8 cellular contexts compared by ENCODE assay signal in the genomic region with DNA sequence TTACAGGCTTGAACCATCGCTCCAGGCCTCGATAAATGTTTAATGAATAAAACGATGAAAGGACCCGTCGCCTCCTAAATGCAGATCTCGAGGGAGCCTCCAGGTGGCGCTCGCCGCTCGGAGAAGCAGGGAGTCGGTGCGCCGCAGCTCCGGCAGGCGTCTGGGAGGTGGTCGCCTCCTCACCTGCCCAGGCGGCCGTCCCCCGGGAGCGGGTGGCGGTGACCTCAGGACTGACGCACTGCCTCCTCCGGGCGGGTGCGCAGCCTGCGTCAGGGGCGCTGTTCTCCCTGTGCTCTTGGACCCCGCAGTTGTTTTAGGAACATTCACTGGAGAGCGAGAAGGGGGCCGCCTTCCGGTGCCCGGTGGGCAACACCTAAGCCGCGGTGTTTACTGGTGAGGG. TPM values are rescaled to one million over a fixed set of nuclear protein-coding genes. Genes with fewer than 3 reads are reported as not detected.
DNase-seq lines count a peak whose midpoint lies in the region; ATAC-seq and TF ChIP-seq lines count a peak whose summit lies in the region.

No MANE protein-coding gene starts in this region.

- H3K27ac Mint-ChIP-seq in activated CD4-positive, alpha-beta memory T cell treated with anti-CD3 and anti-CD28 coated beads for 36 hours, result no peak overlapping the region

- H3K36me3 ChIP-seq in BE2C (no peaks in the 10 kb centered on the region), duodenal mucosa (ENCODE audit: control insufficient read depth in 1 of 2, insufficient read depth in 2 of 2, low read length in 2 of 2) (no peaks in the 10 kb centered on the region), right lobe of liver (no peaks in the 10 kb centered on the region)

- no peaks in the 10 kb centered on the region for H3K36me3 Mint-ChIP-seq in activated CD4-positive, alpha-beta memory T cell treated with anti-CD3 and anti-CD28 coated beads for 36 hours

- no peaks in the 10 kb centered on the region for H3K4me1 Mint-ChIP-seq in activated CD4-positive, alpha-beta memory T cell treated with anti-CD3 and anti-CD28 coated beads for 36 hours (ENCODE audit: low read depth)

- H3K4me3 ChIP-seq in BE2C (ENCODE audit: low read depth, low read length), result peak overlapping the region; percentile 14; the same call in 1 of the 2 replicates
- H3K4me3 ChIP-seq in duodenal mucosa (ENCODE audit: low read depth in 1 of 2, low read length in 2 of 2), result peak overlapping the region; percentile 38 to 45
- no peak overlapping the region for H3K4me3 ChIP-seq in right lobe of liver

- POLR2A ChIA-PET in activated CD4-positive, alpha-beta memory T cell treated with anti-CD3 and anti-CD28 coated beads for 36 hours (lab: Charles Lee), result interaction anchor here (0.9 kb wide), 1 partner anchor 90 kb away, joined by 3 read pairs; no protein-coding TSS in a partner anchor

- no peak overlapping the region for H3K4me3 Mint-ChIP-seq in activated CD4-positive, alpha-beta memory T cell treated with anti-CD3 and anti-CD28 coated beads for 36 hours

- DNase-seq in BE2C (peak; percentile 69), NCI-H2171 treated with DMSO at 0.1 percent for 48 hours (lab: John Stamatoyannopoulos, UW) (peak; percentile 70), right lobe of liver (peak; percentile 66 to 72 (median 70))
- DNase-seq in activated CD4-positive, alpha-beta memory T cell treated with anti-CD3 and anti-CD28 coated beads for 36 hours, result peak; percentile 76
- peak; percentile 46 to 71 for DNase-seq in stimulated activated CD4-positive, alpha-beta T cell treated with anti-CD3 and anti-CD28 coated beads, Interleukin-4, amount 100 ng/mL, for 48 hours (ENCODE audit: low read depth in 2 of 2)

- CTCF ChIA-PET in activated CD4-positive, alpha-beta memory T cell treated with anti-CD3 and anti-CD28 coated beads for 36 hours (lab: Charles Lee), result interaction anchor here (0.6 to 2.8 kb wide), 18 partner anchors 11 to 709 kb away, joined by 3 to 17 read pairs (median 4); a partner anchor contains a TSS

- H3K27me3 ChIP-seq in BE2C, result no peaks in the 10 kb centered on the region
- H3K27me3 ChIP-seq in duodenal mucosa (ENCODE audit: control insufficient read depth in 1 of 2, insufficient read depth in 2 of 2, low read length in 2 of 2), result peaks cover 0 to 3% of the 10 kb centered on the region in 2 donors
- H3K27me3 ChIP-seq in right lobe of liver, result no peaks in the 10 kb centered on the region

- TF ChIP-seq CTCF in BE2C (IDR thresholded peaks at IDR 0.05; ENCODE audit: low read depth, low read length), result peak; percentile 51
- peak; percentile 62 to 79 (median 65) for TF ChIP-seq CTCF in right lobe of liver (IDR thresholded peaks at IDR 0.05)

- WGBS in right lobe of liver (ENCODE audit: insufficient coverage, low coverage, low lambda C conversion rate, missing lambda C conversion rate), result 5% methylated on average over 16 of the region's 34 CpGs

- ATAC-seq in GM21528 (IDR thresholded peaks at IDR 0.05; ENCODE audit: low FRiP score, unreplicated experiment) (peak; percentile 56), right lobe of liver (peak; percentile 61 to 83 (median 72)), GM21825 (IDR thresholded peaks at IDR 0.05; ENCODE audit: unreplicated experiment) (no peak)

- intact Hi-C loops in activated CD4-positive, alpha-beta memory T cell treated with anti-CD3 and anti-CD28 coated beads for 36 hours (cut with micrococcal nuclease), result loop anchor here (1.0 to 10.0 kb wide), 4 partner anchors 63 to 687 kb away; no protein-coding TSS in a partner anchor
- intact Hi-C loops in right lobe of liver (cut with DNase I), result no loop called here

- H3K27ac ChIP-seq in duodenal mucosa (ENCODE audit: low read depth, low read length), result no peak overlapping the region
- no peak overlapping the region for H3K27ac ChIP-seq in right lobe of liver

- peaks cover 14% of the 10 kb centered on the region for H3K27me3 Mint-ChIP-seq in activated CD4-positive, alpha-beta memory T cell treated with anti-CD3 and anti-CD28 coated beads for 36 hours

- H3K4me1 ChIP-seq in BE2C (no peaks in the 10 kb centered on the region), duodenal mucosa (ENCODE audit: control insufficient read depth in 1 of 2, insufficient read depth in 2 of 2, low read length in 2 of 2) (peaks cover 0 to 4% of the 10 kb centered on the region in 2 donors), right lobe of liver (no peaks in the 10 kb centered on the region)

- H3K9me3 ChIP-seq in BE2C (no peaks in the 10 kb centered on the region), duodenal mucosa (ENCODE audit: control insufficient read depth in 1 of 2, low read length in 2 of 2) (no peaks in the 10 kb centered on the region), right lobe of liver (no peaks in the 10 kb centered on the region)

- no peak overlapping the region for H3K9ac ChIP-seq in duodenal mucosa (ENCODE audit: low read depth in 1 of 2, low read length in 2 of 2)

- TF ChIP-seq POLR2A in right lobe of liver (IDR thresholded peaks at IDR 0.05), result no peak

- no peaks in the 10 kb centered on the region for H3K9me3 Mint-ChIP-seq in activated CD4-positive, alpha-beta memory T cell treated with anti-CD3 and anti-CD28 coated beads for 36 hours

RNA-seq across cellular contexts. Expression of a gene that starts 38.6 kb away (rescaled TPM):
- 18.8 TPM for polyA plus RNA-seq in BE2C (2012; ENCODE audit: insufficient read depth, insufficient read length, low read depth)
- 10 to 100 TPM; 54.6 to 58.0 TPM for total RNA-seq in activated CD4-positive, alpha-beta memory T cell treated with anti-CD3 and anti-CD28 coated beads for 36 hours
- 10 to 100 TPM in 5 of 6 experiments, 1 to 10 TPM in 1; 9.8 to 31.4 (median 25.7) TPM for total RNA-seq in right lobe of liver

Comparison
In these comparisons a context has a peak if more than half of its experiments do, and no peak if none do; other contexts are left out.
1. H3K4me3 ChIP-seq: peak in BE2C (single experiment) and duodenal mucosa (2 of 2); none in right lobe of liver (0 of 3).
2. Peak in every context shown above with its lines, with median percentiles within 50 percentile points of each other: DNase-seq.